In genomic region chr16:50065241-50065623, GRCh38 we compare ENCODE assay signal across 8 cellular contexts. TPM values are rescaled to one million over a fixed set of nuclear protein-coding genes. Genes with fewer than 3 reads are reported as not detected.
DNase-seq lines count a peak whose midpoint lies in the region; ATAC-seq and TF ChIP-seq lines count a peak whose summit lies in the region.

No MANE protein-coding gene starts in this region.

- peak overlapping the region; percentile 88 for H3K4me3 Mint-ChIP-seq in CD4-positive, alpha-beta T cell
- H3K4me3 Mint-ChIP-seq in dendritic cell treated with granulocyte-macrophage colony-stimulating factor and Interleukin-4, amounts not matched to agents 40 ng/mL and 50 ng/mL, for 4 days = peak overlapping the region; percentile 80

- H2AFZ ChIP-seq in osteoblast (ENCODE audit: low read length) = peak overlapping the region; percentile 87

- H3K36me3 Mint-ChIP-seq in CD4-positive, alpha-beta T cell (ENCODE audit: low read depth) = peaks cover 27% of the 10 kb centered on the region
- peaks cover 29% of the 10 kb centered on the region for H3K36me3 Mint-ChIP-seq in dendritic cell treated with granulocyte-macrophage colony-stimulating factor and Interleukin-4, amounts not matched to agents 40 ng/mL and 50 ng/mL, for 4 days (ENCODE audit: low read depth)

- intact Hi-C loops in CD4-positive, alpha-beta T cell (cut with DNase I, micrococcal nuclease) = loop anchor here in 1 of 2 experiments (1.0 to 10.0 kb wide), 6 partner anchors 40 to 480 kb away; partner anchors contain the start of genes BRD7, CNEP1R1, NKD1 and TENT4B
- intact Hi-C loops in dendritic cell treated with granulocyte-macrophage colony-stimulating factor and Interleukin-4, amounts not matched to agents 40 ng/mL and 50 ng/mL, for 4 days (cut with micrococcal nuclease) = loop anchor here (1.0 kb wide), 2 partner anchors 27 to 87 kb away; no protein-coding TSS in a partner anchor
- intact Hi-C loops in head of caudate nucleus (cut with DNase I) = loop anchor here (5.0 to 10.0 kb wide), 4 partner anchors 38 to 677 kb away; partner anchors contain the start of genes CNEP1R1, CYLD and TENT4B

- H3K4me2 ChIP-seq in osteoblast (ENCODE audit: insufficient read depth, low read length) = peak overlapping the region; percentile 77

- no peaks in the 10 kb centered on the region for H3K27me3 ChIP-seq in CD4-positive, alpha-beta T cell (ENCODE audit: control insufficient read depth, insufficient read depth, low read length)
- no peaks in the 10 kb centered on the region for H3K27me3 ChIP-seq in osteoblast (ENCODE audit: insufficient read depth, low read length)

- H3K4me3 ChIP-seq in osteoblast (ENCODE audit: insufficient read depth, low read length) = peak overlapping the region; percentile 87

- peaks cover 51% of the 10 kb centered on the region for H3K4me1 Mint-ChIP-seq in CD4-positive, alpha-beta T cell (ENCODE audit: low read depth)
- H3K4me1 Mint-ChIP-seq in dendritic cell treated with granulocyte-macrophage colony-stimulating factor and Interleukin-4, amounts not matched to agents 40 ng/mL and 50 ng/mL, for 4 days (ENCODE audit: low read depth) = peaks cover 29% of the 10 kb centered on the region

- DNase-seq in CD4-positive, alpha-beta T cell = no peak
- DNase-seq in NAMALWA (ENCODE audit: low spot score) (peak; percentile 7), osteoblast (ENCODE audit: insufficient read length, low spot score, missing footprints) (no peak), head of caudate nucleus (no peak), OCI-M2 (lab: John Stamatoyannopoulos, UW; ENCODE audit: unreplicated experiment) (no peak), COLO829 (ENCODE audit: low spot score) (no peak)

- no peaks in the 10 kb centered on the region for H3K27me3 Mint-ChIP-seq in CD4-positive, alpha-beta T cell
- H3K27me3 Mint-ChIP-seq in dendritic cell treated with granulocyte-macrophage colony-stimulating factor and Interleukin-4, amounts not matched to agents 40 ng/mL and 50 ng/mL, for 4 days = no peaks in the 10 kb centered on the region

- peaks cover 37% of the 10 kb centered on the region for H3K79me2 ChIP-seq in osteoblast (ENCODE audit: insufficient read depth, low read length)

- H3K4me1 ChIP-seq in osteoblast (ENCODE audit: insufficient read depth, low read length) = peaks cover 26% of the 10 kb centered on the region

- ATAC-seq in CD4-positive, alpha-beta T cell (ENCODE audit: poor library complexity) = no peak
- no peak for ATAC-seq in HG02798 (IDR thresholded peaks at IDR 0.05; ENCODE audit: poor library complexity, unreplicated experiment)

- H3K9me3 Mint-ChIP-seq in CD4-positive, alpha-beta T cell = no peaks in the 10 kb centered on the region
- H3K9me3 Mint-ChIP-seq in dendritic cell treated with granulocyte-macrophage colony-stimulating factor and Interleukin-4, amounts not matched to agents 40 ng/mL and 50 ng/mL, for 4 days = no peaks in the 10 kb centered on the region

- peaks cover 17% of the 10 kb centered on the region for H4K20me1 ChIP-seq in osteoblast (ENCODE audit: insufficient read depth, low read length)

- no peak overlapping the region for H3K27ac ChIP-seq in CD4-positive, alpha-beta T cell (ENCODE audit: low read depth, low read length)
- no peak overlapping the region for H3K27ac ChIP-seq in osteoblast (ENCODE audit: low read depth, low read length)

- TF ChIP-seq CTCF in CD4-positive, alpha-beta T cell (IDR thresholded peaks at IDR 0.05) = no peak
- no peak for TF ChIP-seq CTCF in osteoblast (IDR thresholded peaks at IDR 0.05; ENCODE audit: extremely low read depth, low read depth, low read length)

- H3K9me3 ChIP-seq in CD4-positive, alpha-beta T cell (ENCODE audit: control insufficient read depth, low read length) = no peaks in the 10 kb centered on the region
- no peaks in the 10 kb centered on the region for H3K9me3 ChIP-seq in osteoblast (ENCODE audit: low read depth, low read length)

- CTCF ChIA-PET in CD4-positive, alpha-beta T cell (lab: Charles Lee) = interaction anchor here (5.0 kb wide), 1 partner anchor 40 kb away, joined by 48 read pairs; the partner anchor contains the start of gene CNEP1R1

- H3K36me3 ChIP-seq in osteoblast (ENCODE audit: insufficient read depth, low read length) = peaks cover 11% of the 10 kb centered on the region

- H3K27ac Mint-ChIP-seq in CD4-positive, alpha-beta T cell = peak overlapping the region; percentile 83
- H3K27ac Mint-ChIP-seq in dendritic cell treated with granulocyte-macrophage colony-stimulating factor and Interleukin-4, amounts not matched to agents 40 ng/mL and 50 ng/mL, for 4 days = peak overlapping the region; percentile 94

- POLR2A ChIA-PET in CD4-positive, alpha-beta T cell (lab: Charles Lee) = interaction anchor here (1.0 to 4.3 kb wide), 7 partner anchors 35 to 677 kb away, joined by 3 to 41 read pairs (median 5); partner anchors contain the start of genes CNEP1R1, CYLD and TENT4B

RNA-seq across cellular contexts. Expression of gene HEATR3, which starts 0.5 kb away (rescaled TPM):
- total RNA-seq in CD4-positive, alpha-beta T cell = 10 to 100 TPM; 10.1 to 10.6 TPM
- total RNA-seq in osteoblast = 19.5 and 20.6 TPM in 2 replicates

RNA-seq across cellular contexts. Expression of gene CNEP1R1, which starts 40.2 kb away (rescaled TPM):
- total RNA-seq in CD4-positive, alpha-beta T cell = 10 to 100 TPM; 36.6 to 46.3 TPM
- total RNA-seq in osteoblast = 27.1 and 30.1 TPM in 2 replicates
